In the genomic region with DNA sequence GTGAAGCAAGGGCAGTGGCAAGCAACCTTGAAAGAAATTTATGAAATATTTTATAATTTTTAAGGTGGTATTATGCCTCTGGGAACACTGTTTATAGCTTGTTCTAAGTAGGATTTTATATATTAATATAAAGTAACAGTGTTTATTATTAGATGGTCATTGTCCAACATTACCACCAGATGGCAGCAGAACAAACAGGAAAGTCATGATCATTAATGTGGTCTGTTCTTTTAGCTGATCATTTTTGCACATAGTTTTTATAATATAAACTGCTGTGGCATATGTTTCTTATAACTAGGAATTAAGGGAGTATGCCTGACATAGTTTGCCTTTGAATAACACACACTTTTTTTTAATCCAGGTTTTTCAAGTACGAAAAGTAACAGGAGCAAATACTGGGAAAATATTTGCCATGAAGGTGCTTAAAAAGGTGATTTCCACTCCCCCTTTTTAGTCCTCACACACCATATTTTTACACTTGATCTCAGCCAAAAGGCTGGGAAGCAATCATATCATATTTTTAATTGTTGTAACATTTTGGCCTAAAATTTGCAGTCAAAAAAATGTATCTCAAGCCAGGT, we compare ENCODE assay signal across 7 cellular contexts. TPM values are rescaled to one million over a fixed set of nuclear protein-coding genes. Genes with fewer than 3 reads are reported as not detected.
DNase-seq lines count a peak whose midpoint lies in the region; ATAC-seq, FAIRE-seq and TF ChIP-seq lines count a peak whose summit lies in the region.

No MANE protein-coding gene starts in this region.

- peaks cover 27% of the 10 kb centered on the region for H3K36me3 Mint-ChIP-seq in endodermal cell (ENCODE audit: low read depth)
- peaks cover 0 to 79% (median 9%) of the 10 kb centered on the region in 3 donors for H3K36me3 Mint-ChIP-seq in naive thymus-derived CD8-positive, alpha-beta T cell
- peaks cover 41% of the 10 kb centered on the region for H3K36me3 Mint-ChIP-seq in activated naive CD8-positive, alpha-beta T cell treated with anti-CD3 and anti-CD28 coated beads, Interleukin-2, amount 50 U/mL, for 24 hours (ENCODE audit: low read depth)

- H3K27ac Mint-ChIP-seq in endodermal cell: no peak overlapping the region
- H3K27ac Mint-ChIP-seq in naive thymus-derived CD8-positive, alpha-beta T cell: peak overlapping the region in 1 of 10 donors; percentile 40
- H3K27ac Mint-ChIP-seq in activated naive CD8-positive, alpha-beta T cell treated with anti-CD3 and anti-CD28 coated beads, Interleukin-2, amount 50 U/mL, for 24 hours: no peak overlapping the region

- no peaks in the 10 kb centered on the region for H3K27me3 ChIP-seq in endodermal cell (ENCODE audit: control insufficient read depth, insufficient read depth, low read length, poor library complexity, severe bottlenecking)

- H3K4me1 Mint-ChIP-seq in endodermal cell: no peaks in the 10 kb centered on the region
- peaks cover 0 to 9% (median 2%) of the 10 kb centered on the region in 4 donors for H3K4me1 Mint-ChIP-seq in naive thymus-derived CD8-positive, alpha-beta T cell
- H3K4me1 Mint-ChIP-seq in activated naive CD8-positive, alpha-beta T cell treated with anti-CD3 and anti-CD28 coated beads, Interleukin-2, amount 50 U/mL, for 24 hours: no peaks in the 10 kb centered on the region

- WGBS in endodermal cell (ENCODE audit: insufficient coverage in 1 of 2, insufficient read length in 1 of 2), 2 experiments: 88% methylated on average over 1 of the region's 1 CpG; no CpG with 5 or more reads in 1 of the 2 experiments

- no peak overlapping the region for H3K9ac ChIP-seq in endodermal cell (ENCODE audit: extremely low read depth, low read length, poor library complexity, severe bottlenecking)

- H3K36me3 ChIP-seq in endodermal cell (ENCODE audit: control insufficient read depth, insufficient read depth, low read length): peaks cover 42% of the 10 kb centered on the region

- DNase-seq in Daoy (ENCODE audit: low read depth) (peak; percentile 23), HTR-8/SVneo (ENCODE audit: insufficient read length, low spot score) (peak; percentile 84), OCI-M1 (lab: John Stamatoyannopoulos, UW) (peak; percentile 60), endodermal cell (no peak)
- DNase-seq in naive thymus-derived CD8-positive, alpha-beta T cell: peak in 4 of 10 donors; percentile 20 to 49 (median 46)
- DNase-seq in activated naive CD8-positive, alpha-beta T cell treated with anti-CD3 and anti-CD28 coated beads, Interleukin-2, amount 50 U/mL, for 24 hours: no peak

- H3K9me3 ChIP-seq in endodermal cell (ENCODE audit: control insufficient read depth, low read length): no peaks in the 10 kb centered on the region

- peak; percentile 85 for TF ChIP-seq CTCF in endodermal cell (conservative IDR thresholded peaks at IDR 0.05)

- ATAC-seq in naive thymus-derived CD8-positive, alpha-beta T cell: peak; percentile 50 to 52
- ATAC-seq in activated naive CD8-positive, alpha-beta T cell treated with anti-CD3 and anti-CD28 coated beads, Interleukin-2, amount 50 U/mL, for 24 hours: no peak
- no peak for ATAC-seq in HG03571 (IDR thresholded peaks at IDR 0.05; ENCODE audit: unreplicated experiment)

- no peaks in the 10 kb centered on the region for H3K4me1 ChIP-seq in endodermal cell (ENCODE audit: control insufficient read depth, insufficient read depth, low read length)

- H3K4me3 Mint-ChIP-seq in endodermal cell: no peak overlapping the region
- H3K4me3 Mint-ChIP-seq in naive thymus-derived CD8-positive, alpha-beta T cell: no peak overlapping the region
- H3K4me3 Mint-ChIP-seq in activated naive CD8-positive, alpha-beta T cell treated with anti-CD3 and anti-CD28 coated beads, Interleukin-2, amount 50 U/mL, for 24 hours: no peak overlapping the region

- no peak for FAIRE-seq in HTR-8/SVneo (lab: Jason Lieb, UNC)

- no peak overlapping the region for H3K4me3 ChIP-seq in endodermal cell (ENCODE audit: low read length)

- no peaks in the 10 kb centered on the region for H3K9me3 Mint-ChIP-seq in endodermal cell
- H3K9me3 Mint-ChIP-seq in naive thymus-derived CD8-positive, alpha-beta T cell: no peaks in the 10 kb centered on the region
- H3K9me3 Mint-ChIP-seq in activated naive CD8-positive, alpha-beta T cell treated with anti-CD3 and anti-CD28 coated beads, Interleukin-2, amount 50 U/mL, for 24 hours: no peaks in the 10 kb centered on the region

- no peak overlapping the region for H3K27ac ChIP-seq in endodermal cell (ENCODE audit: low read depth, low read length)

- no peaks in the 10 kb centered on the region for H3K27me3 Mint-ChIP-seq in endodermal cell (ENCODE audit: insufficient read depth)
- H3K27me3 Mint-ChIP-seq in naive thymus-derived CD8-positive, alpha-beta T cell: no peaks in the 10 kb centered on the region
- H3K27me3 Mint-ChIP-seq in activated naive CD8-positive, alpha-beta T cell treated with anti-CD3 and anti-CD28 coated beads, Interleukin-2, amount 50 U/mL, for 24 hours: no peaks in the 10 kb centered on the region

- POLR2A ChIA-PET in naive thymus-derived CD8-positive, alpha-beta T cell (lab: Charles Lee): no interaction called here

RNA-seq across cellular contexts. Expression of a gene that starts 21.4 kb away (rescaled TPM):
- 14.4 and 16.1 TPM in 2 replicates for total RNA-seq in Daoy (2014; rRNA removed; shearing (Covaris generic))
- total RNA-seq in endodermal cell: 10 to 100 TPM; 22.3 to 31.5 TPM
- polyA plus RNA-seq in endodermal cell (2013, experiment 1 of 2): 22.9 TPM
- 21.7 TPM for polyA plus RNA-seq in endodermal cell (2013, experiment 2 of 2)
- total RNA-seq in naive thymus-derived CD8-positive, alpha-beta T cell: 10 to 100 TPM; 65.9 to 79.4 TPM
- polyA plus RNA-seq in naive thymus-derived CD8-positive, alpha-beta T cell: 10 to 100 TPM; 22.7 to 31.5 (median 23.5) TPM

RNA-seq across cellular contexts. Expression of a gene that starts 21.6 kb away (rescaled TPM):
- total RNA-seq in Daoy (2014; rRNA removed; shearing (Covaris generic)): 16.4 and 19.8 TPM in 2 replicates
- total RNA-seq in endodermal cell: 10 to 100 TPM; 17.5 to 24.1 TPM
- polyA plus RNA-seq in endodermal cell (2013, experiment 1 of 2): 20.2 TPM
- 17.1 TPM for polyA plus RNA-seq in endodermal cell (2013, experiment 2 of 2)
- 10 to 100 TPM; 33.5 to 36.7 TPM for total RNA-seq in naive thymus-derived CD8-positive, alpha-beta T cell
- polyA plus RNA-seq in naive thymus-derived CD8-positive, alpha-beta T cell: 10 to 100 TPM; 16.9 to 24.0 (median 17.0) TPM

RNA-seq across cellular contexts. Expression of a gene that starts 50.2 kb away (rescaled TPM):
- total RNA-seq in Daoy (2014; rRNA removed; shearing (Covaris generic)): 11.8 and 15.5 TPM in 2 replicates
- 10 to 100 TPM in 1 of 2 donors, 1 to 10 TPM in 1; 8.6 to 14.7 TPM for total RNA-seq in endodermal cell
- polyA plus RNA-seq in endodermal cell (2013, experiment 1 of 2): 16.1 TPM
- 14.2 TPM for polyA plus RNA-seq in endodermal cell (2013, experiment 2 of 2)
- total RNA-seq in naive thymus-derived CD8-positive, alpha-beta T cell: 10 to 100 TPM; 44.9 to 47.7 TPM
- 10 to 100 TPM; 24.2 to 30.6 (median 26.4) TPM for polyA plus RNA-seq in naive thymus-derived CD8-positive, alpha-beta T cell

Comparison
In these comparisons a context has a peak if more than half of its experiments do, and no peak if none do; other contexts are left out.
1. DNase-seq: peak in Daoy (single experiment), HTR-8/SVneo (single experiment) and OCI-M1 (single experiment); none in endodermal cell (single experiment) and activated naive CD8-positive, alpha-beta T cell treated with anti-CD3 and anti-CD28 coated beads, Interleukin-2, amount 50 U/mL, for 24 hours (single experiment).
2. ATAC-seq: peak in naive thymus-derived CD8-positive, alpha-beta T cell (2 of 2); none in activated naive CD8-positive, alpha-beta T cell treated with anti-CD3 and anti-CD28 coated beads, Interleukin-2, amount 50 U/mL, for 24 hours (single experiment) and HG03571 (single experiment).